In genomic region chr10:88974446-88975376, GRCh38 we compare ENCODE assay signal across 9 cellular contexts. TPM values are rescaled to one million over a fixed set of nuclear protein-coding genes. Genes with fewer than 3 reads are reported as not detected.
DNase-seq lines count a peak whose midpoint lies in the region; ATAC-seq, FAIRE-seq and TF ChIP-seq lines count a peak whose summit lies in the region.
"Had no signal": no experiment of that assay in that cellular context is flagged by ENCODE, and none has a peak within 500 bp of the region (broad histone marks: within the 10 kb centered on the region; RNA-seq: fewer than 3 reads in every experiment).

No MANE protein-coding gene starts in this region.

- no peaks in the 10 kb centered on the region for H3K36me3 Mint-ChIP-seq in mesothelial cell of epicardium
- H3K36me3 Mint-ChIP-seq in nephron progenitor cell (ENCODE audit: low read depth) = no peaks in the 10 kb centered on the region

- TF ChIP-seq POLR2A in GM12878 (IDR thresholded peaks at IDR 0.05; ENCODE audit: low read depth, low read length) = no peak

- peaks cover 2% of the 10 kb centered on the region for H3K9me3 Mint-ChIP-seq in mesothelial cell of epicardium
- no peaks in the 10 kb centered on the region for H3K9me3 Mint-ChIP-seq in nephron progenitor cell

- SMC1A ChIA-PET in GM12878 (lab: Charles Lee; ENCODE audit: uncharacterized antibody, unreplicated experiment) = interaction anchor here (1.2 to 3.2 kb wide), 2 partner anchors 12 to 38 kb away, joined by 3 to 11 read pairs; no protein-coding TSS in a partner anchor

- ATAC-seq in GM12878 = peak; percentile 55
- no peak for ATAC-seq in GM21825 (IDR thresholded peaks at IDR 0.05; ENCODE audit: unreplicated experiment)

- no peak for FAIRE-seq in GM12878 (lab: Jason Lieb, UNC)

- intact Hi-C loops in GM12878 (cut with micrococcal nuclease; ENCODE audit: unreplicated experiment) = no loop called here

- RAD21 ChIA-PET in GM12878 (lab: Charles Lee; ENCODE audit: unreplicated experiment) = interaction anchor here (1.0 kb wide), 1 partner anchor 42 kb away, joined by 3 read pairs; no protein-coding TSS in a partner anchor

- no peak for TF ChIP-seq RAD21 in GM12878 (IDR thresholded peaks at IDR 0.05; ENCODE audit: insufficient read depth, low read depth, low read length)

- CTCF ChIA-PET in GM12878 (lab: Yijun Ruan, JAX) = interaction anchor here (1.1 to 2.6 kb wide), 3 partner anchors 13 to 243 kb away, joined by 3 to 10 read pairs (median 8); no protein-coding TSS in a partner anchor

- DNase-seq in GM12878 (ENCODE audit: low read depth, low spot score) (no peak), mesothelial cell of epicardium (ENCODE audit: low spot score in 2 of 2, unreplicated experiment in 2 of 2) (no peak), nephron progenitor cell (no peak), NCI-H1092 treated with DMSO at 0.1 percent for 48 hours (lab: John Stamatoyannopoulos, UW) (no peak), NCI-H524 (lab: John Stamatoyannopoulos, UW) (no peak)

- peak overlapping the region; percentile 65 for H3K4me3 ChIP-seq in BLaER1
- H3K4me3 ChIP-seq in GM12878 = peak overlapping the region; percentile 41; the same call in 1 of the 2 replicates
- H3K4me3 ChIP-seq: lung had no signal

- H3K4me2 ChIP-seq in BLaER1 (peak overlapping the region; percentile 66), GM12878 (ENCODE audit: control insufficient read depth, insufficient read depth) (peak overlapping the region; percentile 74)

- TF ChIP-seq CTCF in GM12878 (IDR thresholded peaks at IDR 0.05 in 2 of 3, conservative IDR thresholded peaks at IDR 0.05 in 1 of 3; ENCODE audit: control insufficient read depth in 2 of 3, extremely low read depth in 1 of 3, insufficient read depth in 1 of 3, low read depth in 3 of 3, low read length in 3 of 3) (no peak), mesothelial cell of epicardium (IDR thresholded peaks at IDR 0.05; ENCODE audit: unreplicated experiment) (no peak), nephron progenitor cell (IDR thresholded peaks at IDR 0.05) (no peak)

- POLR2A ChIA-PET in GM12878 (lab: Charles Lee) = interaction anchor here (0.7 kb wide), 1 partner anchor 16 kb away, joined by 3 read pairs; no protein-coding TSS in a partner anchor

- H3K27me3 ChIP-seq in BLaER1 (no peaks in the 10 kb centered on the region), GM12878 (replicated peaks in 1 of 2; ENCODE audit: control insufficient read depth in 2 of 2, insufficient read depth in 2 of 2, low read length in 1 of 2) (no peaks in the 10 kb centered on the region)

- no peaks in the 10 kb centered on the region for H4K20me1 ChIP-seq in BLaER1
- H4K20me1 ChIP-seq in GM12878 (ENCODE audit: control insufficient read depth, insufficient read depth) = no peaks in the 10 kb centered on the region

- H2AFZ ChIP-seq in GM12878 (ENCODE audit: control insufficient read depth, low read depth, low read length) = peak overlapping the region; percentile 77

- H3K4me1 ChIP-seq in BLaER1 (peaks cover 23% of the 10 kb centered on the region), GM12878 (ENCODE audit: control insufficient read depth, insufficient read depth, low read length) (no peaks in the 10 kb centered on the region)

- H3K79me2 ChIP-seq in GM12878 (ENCODE audit: control insufficient read depth, insufficient read depth, low read length) = no peaks in the 10 kb centered on the region

- H3K9me3 ChIP-seq in BLaER1 (no peaks in the 10 kb centered on the region), KOPT-K1 (ENCODE audit: insufficient read depth, low read length, poor library complexity, severe bottlenecking) (no peaks in the 10 kb centered on the region), GM12878 (replicated peaks; ENCODE audit: control insufficient read depth, insufficient read depth, low read length) (no peaks in the 10 kb centered on the region)

- H3K9ac ChIP-seq in BLaER1 (peak overlapping the region; percentile 75), GM12878 (ENCODE audit: control insufficient read depth, insufficient read depth, low read length) (0 out of 2 replicates have a peak overlapping the region, but pooled peaks have one; percentile 12)

- H3K4me1 Mint-ChIP-seq in mesothelial cell of epicardium (peaks cover 7% of the 10 kb centered on the region), nephron progenitor cell (peaks cover 6% of the 10 kb centered on the region)

- no TSS peak for BruUV-seq in GM12878 (replicated peaks; lab: Mats Ljungman, UMichigan)

- H3K27ac ChIP-seq in BLaER1 (peak overlapping the region; percentile 81), KOPT-K1 (ENCODE audit: low read depth, low read length, poor library complexity, severe bottlenecking) (peak overlapping the region; percentile 78), GM12878 (ENCODE audit: control insufficient read depth, insufficient read depth) (peak overlapping the region; percentile 49; the same call in 1 of the 2 replicates)

- no peak for TF ChIP-seq EP300 in GM12878 (IDR thresholded peaks at IDR 0.05; ENCODE audit: borderline replicate concordance in 1 of 2, control insufficient read depth in 1 of 2, low read depth in 2 of 2, low read length in 2 of 2)

- WGBS in GM12878 (ENCODE audit: insufficient coverage, insufficient replicate concordance, low lambda C conversion rate, missing lambda C conversion rate) = 37% methylated on average over 7 of the region's 7 CpGs

- peak overlapping the region; percentile 87 for H3K27ac Mint-ChIP-seq in mesothelial cell of epicardium
- H3K27ac Mint-ChIP-seq in nephron progenitor cell = no peak overlapping the region

- H3K36me3 ChIP-seq in BLaER1 = no peaks in the 10 kb centered on the region
- no peaks in the 10 kb centered on the region for H3K36me3 ChIP-seq in KOPT-K1 (ENCODE audit: insufficient read depth, low read length)
- no peaks in the 10 kb centered on the region for H3K36me3 ChIP-seq in GM12878 (ENCODE audit: control insufficient read depth in 2 of 2, insufficient read depth in 2 of 2, low read length in 1 of 2)

- H3K4me3 Mint-ChIP-seq in mesothelial cell of epicardium = peak overlapping the region; percentile 49
- H3K4me3 Mint-ChIP-seq in nephron progenitor cell = no peak overlapping the region

- in situ Hi-C loops in GM12878 (cut with MboI) = no loop called here

- H3K27me3 Mint-ChIP-seq in mesothelial cell of epicardium (ENCODE audit: low read depth) (no peaks in the 10 kb centered on the region), nephron progenitor cell (ENCODE audit: low read depth, poor library complexity) (no peaks in the 10 kb centered on the region)

TF ChIP-seq in GM12878, 131 proteins besides CTCF, POLR2A, EP300 and RAD21 (continues in another document):
- TF ChIP-seq POU2F2 (IDR thresholded peaks at IDR 0.05; ENCODE audit: borderline replicate concordance, low read depth, low read length) (no peak), RBBP5 (conservative IDR thresholded peaks at IDR 0.05) (0 out of 2 replicates have a peak, but pooled peaks have one; percentile 75)

RNA-seq across cellular contexts. Expression of gene FAS, which starts 15.9 kb away (rescaled TPM):
- total RNA-seq in GM12878 (2013; cell fraction: nucleolus; rRNA removed) = 387 and 393 TPM in 2 replicates
- total RNA-seq in GM12878 (2014; rRNA removed) (70.0 and 85.3 TPM in 2 replicates), GM12878 (2014; rRNA removed; fragmentation: Illumina TruSeq; extraction: Trizol) (78.2 and 82.0 TPM in 2 replicates), GM12878 (2021) (61.1 and 62.9 TPM in 2 replicates), mesothelial cell of epicardium (6.1 to 6.8 TPM (median 6.3 TPM) in 3 replicates)
- polyA plus RNA-seq in GM12878 (2011; ENCODE audit: low read depth) = 25.2 TPM
- polyA plus RNA-seq in GM12878 (2011; rRNA removed) (147 and 217 TPM in 2 replicates), GM12878 (2014; fragmentation: Illumina TruSeq; extraction: Trizol) (89.8 and 117 TPM in 2 replicates), GM12878 (2014; fragmentation: Nextera tagmentation; extraction: Ambion mirVana) (10 to 100 TPM; 50.1 to 54.9 TPM), GM12878 (2014; rRNA removed) (46.4 and 55.8 TPM in 2 replicates), GM12878 (2016; fragmentation: Nextera tagmentation; extraction: Ambion mirVana) (10 to 100 TPM; 69.9 to 73.7 TPM)
- 63.3 and 70.5 TPM in 2 replicates for polyA plus RNA-seq in GM12878 (2011; cell fraction: cytosol; rRNA removed)
- polyA plus RNA-seq in GM12878 (2011; cell fraction: nucleus; rRNA removed) = 80.6 and 126 TPM in 2 replicates
- 42.9 and 53.2 TPM in 2 replicates for polyA plus RNA-seq in GM12878 (2012)
- 125 and 188 TPM in 2 replicates for polyA minus RNA-seq in GM12878 (2011; rRNA and poly(A)+ RNA removed)
- 40.6 and 46.1 TPM in 2 replicates for polyA minus RNA-seq in GM12878 (2011; cell fraction: cytosol; rRNA and poly(A)+ RNA removed)
- 104 and 109 TPM in 2 replicates for polyA minus RNA-seq in GM12878 (2011; cell fraction: nucleus; rRNA and poly(A)+ RNA removed)

RNA-seq across cellular contexts. Expression of gene ACTA2, which starts 22.1 kb away (rescaled TPM):
- 23.9 and 26.3 TPM in 2 replicates for total RNA-seq in GM12878 (2013; cell fraction: nucleolus; rRNA removed)
- total RNA-seq in GM12878 (2014; rRNA removed) (25.3 and 32.5 TPM in 2 replicates), GM12878 (2014; rRNA removed; fragmentation: Illumina TruSeq; extraction: Trizol) (19.1 and 19.7 TPM in 2 replicates), GM12878 (2021) (38.4 and 39.2 TPM in 2 replicates), mesothelial cell of epicardium (126 to 133 TPM (median 126 TPM) in 3 replicates)
- 43.4 TPM for polyA plus RNA-seq in GM12878 (2011; ENCODE audit: low read depth)
- polyA plus RNA-seq in GM12878 (2011; rRNA removed) (18.1 and 32.2 TPM in 2 replicates), GM12878 (2014; fragmentation: Illumina TruSeq; extraction: Trizol) (39.5 and 39.9 TPM in 2 replicates), GM12878 (2014; fragmentation: Nextera tagmentation; extraction: Ambion mirVana) (10 to 100 TPM in 1 of 2 experiments, 1 to 10 TPM in 1; 7.4 to 11.6 TPM), GM12878 (2014; rRNA removed) (23.9 and 32.0 TPM in 2 replicates), GM12878 (2016; fragmentation: Nextera tagmentation; extraction: Ambion mirVana) (10 to 100 TPM; 75.4 to 78.2 TPM)
- polyA plus RNA-seq in GM12878 (2011; cell fraction: cytosol; rRNA removed) = 54.6 and 70.4 TPM in 2 replicates
- polyA plus RNA-seq in GM12878 (2011; cell fraction: nucleus; rRNA removed) = 40.9 and 41.4 TPM in 2 replicates
- 45.7 and 60.9 TPM in 2 replicates for polyA plus RNA-seq in GM12878 (2012)
- 44.8 and 58.0 TPM in 2 replicates for polyA minus RNA-seq in GM12878 (2011; rRNA and poly(A)+ RNA removed)
- polyA minus RNA-seq in GM12878 (2011; cell fraction: cytosol; rRNA and poly(A)+ RNA removed) = 28.2 and 29.3 TPM in 2 replicates
- 19.0 and 37.1 TPM in 2 replicates for polyA minus RNA-seq in GM12878 (2011; cell fraction: nucleus; rRNA and poly(A)+ RNA removed)
